In genomic region chr6:137496909-137497721, GRCh38 we compare ENCODE assay signal across 13 cellular contexts. TPM values are rescaled to one million over a fixed set of nuclear protein-coding genes. Genes with fewer than 3 reads are reported as not detected.
DNase-seq lines count a peak whose midpoint lies in the region; ATAC-seq and TF ChIP-seq lines count a peak whose summit lies in the region.
"Had no signal": no experiment of that assay in that cellular context is flagged by ENCODE, and none has a peak within 500 bp of the region (broad histone marks: within the 10 kb centered on the region; RNA-seq: fewer than 3 reads in every experiment).

No MANE protein-coding gene starts in this region.

- no peak for TF ChIP-seq CTCF in lower lobe of right lung (IDR thresholded peaks at IDR 0.05)

- peaks cover 52% of the 10 kb centered on the region for H3K4me1 Mint-ChIP-seq in activated naive CD4-positive, alpha-beta T cell treated with anti-CD3 and anti-CD28 coated beads for 36 hours (ENCODE audit: low read depth)
- H3K4me1 Mint-ChIP-seq in activated T-helper 2 cell treated with anti-CD3 and anti-CD28 coated beads, Interferon-gamma antibody, Interleukin-2, Interleukin-4, amounts not matched to agents 10 μg/mL and 5 μg/mL and 100 μg/mL, durations not matched to agents 14 hours and 24 hours and 36 hours (ENCODE audit: low read depth) = peaks cover 33% of the 10 kb centered on the region

- no peaks in the 10 kb centered on the region for H3K9me3 Mint-ChIP-seq in activated naive CD4-positive, alpha-beta T cell treated with anti-CD3 and anti-CD28 coated beads for 36 hours
- peaks cover 4% of the 10 kb centered on the region for H3K9me3 Mint-ChIP-seq in activated T-helper 2 cell treated with anti-CD3 and anti-CD28 coated beads, Interferon-gamma antibody, Interleukin-2, Interleukin-4, amounts not matched to agents 10 μg/mL and 5 μg/mL and 100 μg/mL, durations not matched to agents 14 hours and 24 hours and 36 hours

- peaks cover 98% of the 10 kb centered on the region for H3K27me3 ChIP-seq in lower lobe of right lung (ENCODE audit: low read depth)
- peaks cover 60 to 79% of the 10 kb centered on the region in 2 donors for H3K27me3 ChIP-seq in stomach smooth muscle (ENCODE audit: control insufficient read depth in 1 of 2, insufficient read depth in 2 of 2, low read length in 2 of 2)

- H3K4me3 Mint-ChIP-seq in activated naive CD4-positive, alpha-beta T cell treated with anti-CD3 and anti-CD28 coated beads for 36 hours = peak overlapping the region; percentile 68
- peak overlapping the region; percentile 33 for H3K4me3 Mint-ChIP-seq in activated T-helper 2 cell treated with anti-CD3 and anti-CD28 coated beads, Interferon-gamma antibody, Interleukin-2, Interleukin-4, amounts not matched to agents 10 μg/mL and 5 μg/mL and 100 μg/mL, durations not matched to agents 14 hours and 24 hours and 36 hours (ENCODE audit: low read depth)

- H3K27ac Mint-ChIP-seq in activated naive CD4-positive, alpha-beta T cell treated with anti-CD3 and anti-CD28 coated beads for 36 hours = no peak overlapping the region
- H3K27ac Mint-ChIP-seq in activated T-helper 2 cell treated with anti-CD3 and anti-CD28 coated beads, Interferon-gamma antibody, Interleukin-2, Interleukin-4, amounts not matched to agents 10 μg/mL and 5 μg/mL and 100 μg/mL, durations not matched to agents 14 hours and 24 hours and 36 hours = no peak overlapping the region

- ATAC-seq in lower lobe of right lung (peak in 1 of 2 donors; percentile 19), sciatic nerve (no peak), GM21786 (IDR thresholded peaks at IDR 0.05; ENCODE audit: unreplicated experiment) (no peak)

- H3K27me3 Mint-ChIP-seq in activated naive CD4-positive, alpha-beta T cell treated with anti-CD3 and anti-CD28 coated beads for 36 hours (ENCODE audit: low read depth) = peaks cover 71% of the 10 kb centered on the region
- peaks cover 85% of the 10 kb centered on the region for H3K27me3 Mint-ChIP-seq in activated T-helper 2 cell treated with anti-CD3 and anti-CD28 coated beads, Interferon-gamma antibody, Interleukin-2, Interleukin-4, amounts not matched to agents 10 μg/mL and 5 μg/mL and 100 μg/mL, durations not matched to agents 14 hours and 24 hours and 36 hours (ENCODE audit: low read depth)

- H3K9ac ChIP-seq in stomach smooth muscle (ENCODE audit: low read length in 2 of 2) = no peak overlapping the region
- H3K9ac ChIP-seq: BLaER1 treated with 17β-estradiol and CSF1 and Interleukin-3, amounts not matched to agents 10 nM and 100 nM had no signal

- H3K4me1 ChIP-seq in lower lobe of right lung = peaks cover 41% of the 10 kb centered on the region
- peaks cover 34% of the 10 kb centered on the region for H3K4me1 ChIP-seq in stomach smooth muscle (ENCODE audit: control insufficient read depth, insufficient read depth, low read length)
- H3K4me1 ChIP-seq: BLaER1 treated with 17β-estradiol and CSF1 and Interleukin-3, amounts not matched to agents 10 nM and 100 nM had no signal

- no peaks in the 10 kb centered on the region for H3K36me3 Mint-ChIP-seq in activated naive CD4-positive, alpha-beta T cell treated with anti-CD3 and anti-CD28 coated beads for 36 hours (ENCODE audit: low read depth)
- H3K36me3 Mint-ChIP-seq in activated T-helper 2 cell treated with anti-CD3 and anti-CD28 coated beads, Interferon-gamma antibody, Interleukin-2, Interleukin-4, amounts not matched to agents 10 μg/mL and 5 μg/mL and 100 μg/mL, durations not matched to agents 14 hours and 24 hours and 36 hours (ENCODE audit: low read depth) = peaks cover 4% of the 10 kb centered on the region

- DNase-seq in activated naive CD4-positive, alpha-beta T cell treated with anti-CD3 and anti-CD28 coated beads for 36 hours = no peak
- no peak for DNase-seq in activated naive CD4-positive, alpha-beta T cell (lab: John Stamatoyannopoulos, UW)
- DNase-seq in activated T-helper 2 cell treated with anti-CD3 and anti-CD28 coated beads, Interferon-gamma antibody, Interleukin-2, Interleukin-4, amounts not matched to agents 10 μg/mL and 5 μg/mL and 100 μg/mL, durations not matched to agents 14 hours and 24 hours and 36 hours (ENCODE audit: low spot score) = no peak
- DNase-seq in lower lobe of right lung (no peak), sciatic nerve (ENCODE audit: low spot score) (no peak), NCI-H2196 (lab: John Stamatoyannopoulos, UW; ENCODE audit: unreplicated experiment) (no peak)
- DNase-seq: KBM-7; stimulated activated CD4-positive, alpha-beta T cell treated with anti-CD3 and anti-CD28 coated beads, Interleukin-1b, Interleukin-23, amount 100 ng/mL, for 48 hours had no signal

- H3K36me3 ChIP-seq in lower lobe of right lung = no peaks in the 10 kb centered on the region
- no peaks in the 10 kb centered on the region for H3K36me3 ChIP-seq in stomach smooth muscle (ENCODE audit: control insufficient read depth in 2 of 2, insufficient read depth in 2 of 2, low read length in 2 of 2)
- H3K36me3 ChIP-seq: BLaER1 treated with 17β-estradiol and CSF1 and Interleukin-3, amounts not matched to agents 10 nM and 100 nM had no signal

- no peak overlapping the region for H3K27ac ChIP-seq in lower lobe of right lung
- H3K27ac ChIP-seq in stomach smooth muscle (ENCODE audit: low read length) = no peak overlapping the region
- H3K27ac ChIP-seq: BLaER1 treated with 17β-estradiol and CSF1 and Interleukin-3, amounts not matched to agents 10 nM and 100 nM had no signal

- CTCF ChIA-PET in activated naive CD4-positive, alpha-beta T cell treated with anti-CD3 and anti-CD28 coated beads for 36 hours (lab: Charles Lee) = no interaction called here

- H3K9me3 ChIP-seq in lower lobe of right lung = no peaks in the 10 kb centered on the region
- no peaks in the 10 kb centered on the region for H3K9me3 ChIP-seq in stomach smooth muscle (ENCODE audit: control insufficient read depth in 2 of 2, low read length in 2 of 2)

- intact Hi-C loops in activated naive CD4-positive, alpha-beta T cell treated with anti-CD3 and anti-CD28 coated beads for 36 hours (cut with micrococcal nuclease) = loop anchor here (10.0 kb wide), 2 partner anchors 152 to 508 kb away; no protein-coding TSS in a partner anchor
- intact Hi-C loops in activated T-helper 2 cell treated with anti-CD3 and anti-CD28 coated beads, Interferon-gamma antibody, Interleukin-2, Interleukin-4, amounts not matched to agents 10 μg/mL and 5 μg/mL and 100 μg/mL, durations not matched to agents 14 hours and 24 hours and 36 hours (cut with micrococcal nuclease) = loop anchor here (5.0 kb wide), 1 partner anchor 90 kb away; no protein-coding TSS in a partner anchor
- intact Hi-C loops in lower lobe of right lung (cut with DNase I) = no loop called here
- intact Hi-C loops in sciatic nerve (cut with DNase I) = loop anchor here (1.0 kb wide), 1 partner anchor 35 kb away; no protein-coding TSS in a partner anchor

- H3K4me3 ChIP-seq in lower lobe of right lung (peak overlapping the region; percentile 30), stomach smooth muscle (ENCODE audit: low read length in 2 of 2) (peak overlapping the region; percentile 33 to 64)
- H3K4me3 ChIP-seq: BLaER1 treated with 17β-estradiol and CSF1 and Interleukin-3, amounts not matched to agents 10 nM and 100 nM had no signal

RNA-seq across cellular contexts. Expression of gene OLIG3, which starts 2.9 kb away (rescaled TPM):
- total RNA-seq in activated naive CD4-positive, alpha-beta T cell treated with anti-CD3 and anti-CD28 coated beads for 36 hours = not detected
- not detected in 2 replicates for total RNA-seq in activated T-helper 2 cell treated with anti-CD3 and anti-CD28 coated beads, Interferon-gamma antibody, Interleukin-2, Interleukin-4, amounts not matched to agents 10 μg/mL and 5 μg/mL and 100 μg/mL, durations not matched to agents 14 hours and 24 hours and 36 hours
- total RNA-seq in lower lobe of right lung (not detected), sciatic nerve (not detected)
- total RNA-seq: dermis microvascular lymphatic vessel endothelial cell, kidney epithelial cell had no signal
